Comparison of ENCODE assay signal across 8 cellular contexts in genomic region chr12:58918475-58918874, GRCh38. TPM values are rescaled to one million over a fixed set of nuclear protein-coding genes. Genes with fewer than 3 reads are reported as not detected.
DNase-seq lines count a peak whose midpoint lies in the region; ATAC-seq lines count a peak whose summit lies in the region.

No MANE protein-coding gene starts in this region.

- H3K9me3 ChIP-seq in SJCRH30 (replicated peaks) (no peaks in the 10 kb centered on the region), right cardiac atrium (ENCODE audit: control insufficient read depth, low read length) (no peaks in the 10 kb centered on the region)

- intact Hi-C loops in right cardiac atrium (cut with DNase I): no loop called here

- H3K27ac ChIP-seq in SJCRH30 (peak overlapping the region; percentile 81), right cardiac atrium (ENCODE audit: low read length) (no peak overlapping the region), skin epidermis (peak overlapping the region in 19 of 21 experiments; percentile 85 to 99 (median 95))

- ATAC-seq in right cardiac atrium: no peak
- no peak for ATAC-seq in HG02970 (IDR thresholded peaks at IDR 0.05; ENCODE audit: low FRiP score, unreplicated experiment)
- ATAC-seq in GM19035 (IDR thresholded peaks at IDR 0.05; ENCODE audit: unreplicated experiment): no peak
- no peak for ATAC-seq in GM21515 (IDR thresholded peaks at IDR 0.05; ENCODE audit: unreplicated experiment)
- ATAC-seq in HG02610 (IDR thresholded peaks at IDR 0.05; ENCODE audit: unreplicated experiment): no peak

- peaks cover 16% of the 10 kb centered on the region for H3K36me3 ChIP-seq in SJCRH30

- H3K4me1 ChIP-seq in SJCRH30: peaks cover 25% of the 10 kb centered on the region
- H3K4me1 ChIP-seq in right cardiac atrium (ENCODE audit: control insufficient read depth, insufficient read depth, low read length): no peaks in the 10 kb centered on the region

- WGBS in right cardiac atrium: 39% methylated on average over 4 of the region's 4 CpGs

- no peaks in the 10 kb centered on the region for H3K27me3 ChIP-seq in SJCRH30
- H3K27me3 ChIP-seq in right cardiac atrium (ENCODE audit: control insufficient read depth, insufficient read depth): no peaks in the 10 kb centered on the region

- H3K4me3 ChIP-seq in SJCRH30 (peak overlapping the region; percentile 72), right cardiac atrium (ENCODE audit: low read length) (peak overlapping the region; percentile 65), skin epidermis (peak overlapping the region; percentile 60 to 89 (median 71))

- DNase-seq in HCEC 1CT: peak; percentile 22
- peak in 1 of 2 experiments; percentile 58 for DNase-seq in SJCRH30
- DNase-seq in right cardiac atrium: no peak

RNA-seq across cellular contexts. Expression of gene LRIG3, which starts 1.8 kb away (rescaled TPM):
- total RNA-seq in SJCRH30 (2014; rRNA removed; shearing (Covaris generic)): 129 and 150 TPM in 2 replicates
- 10 to 100 TPM in 3 of 4 donors, 1 to 10 TPM in 1; 8.7 to 22.7 (median 12.2) TPM for total RNA-seq in right cardiac atrium
- polyA plus RNA-seq in right cardiac atrium: 3.0 TPM
